ENCODE assay signal across 15 cellular contexts in the genomic region with DNA sequence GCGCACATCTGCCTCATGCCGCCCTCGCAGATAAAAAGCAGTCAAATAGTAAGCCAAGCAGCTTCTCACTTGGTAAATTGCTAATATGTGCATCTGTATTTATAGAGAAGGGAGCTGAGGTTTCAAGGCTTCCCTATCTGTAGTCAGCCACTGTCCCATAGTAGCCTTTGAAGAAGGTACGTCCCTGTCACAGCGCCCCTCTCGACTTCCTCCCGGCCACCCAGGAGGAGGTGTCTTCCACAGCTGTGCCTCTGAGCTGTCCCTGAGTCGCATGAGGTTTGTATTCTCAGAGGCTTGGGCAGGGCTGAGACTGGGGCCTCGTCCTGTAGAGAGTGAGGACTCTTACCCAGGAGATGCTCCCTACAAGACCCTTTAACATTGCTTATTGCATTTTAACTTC.
"Had no signal": no experiment of that assay in that cellular context is flagged by ENCODE, and none has a peak within 500 bp of the region (broad histone marks: within the 10 kb centered on the region; RNA-seq: fewer than 3 reads in every experiment).

No MANE protein-coding gene starts in this region.

- H3K36me3 Mint-ChIP-seq: brain; naive B cell; stimulated activated naive B cell treated with anti-CD40 and anti-IgM and Interleukin-4, amounts not matched to agents 10 μg/mL and 1 μg/mL and 100 μg/mL, for 72 hours had no signal

- DNase-seq: activated naive CD4-positive, alpha-beta T cell treated with anti-CD3 and anti-CD28 coated beads for 36 hours; effector memory CD4-positive, alpha-beta T cell; hippocampal formation; kidney glomerular epithelial cell; midbrain; naive B cell; nucleus accumbens; spleen; stimulated activated CD4-positive, alpha-beta T cell treated with anti-CD3 and anti-CD28 coated beads, Interleukin-1b, Interleukin-23, amount 100 ng/mL, for 48 hours; stimulated activated naive B cell treated with anti-CD40 and anti-IgM and Interleukin-4, amounts not matched to agents 10 μg/mL and 1 μg/mL and 100 μg/mL, for 72 hours had no signal

- H3K27me3 Mint-ChIP-seq: activated T-helper 17 cell treated with anti-CD3 and anti-CD28 coated beads, Interleukin-2, amount 50 U/mL, for 72 hours; brain; stimulated activated naive B cell treated with anti-CD40 and anti-IgM and Interleukin-4, amounts not matched to agents 10 μg/mL and 1 μg/mL and 100 μg/mL, for 72 hours had no signal

- H3K27ac Mint-ChIP-seq: activated naive CD4-positive, alpha-beta T cell treated with anti-CD3 and anti-CD28 coated beads for 36 hours; activated T-helper 17 cell treated with anti-CD3 and anti-CD28 coated beads, Interleukin-2, amount 50 U/mL, for 72 hours; stimulated activated naive B cell treated with anti-CD40 and anti-IgM and Interleukin-4, amounts not matched to agents 10 μg/mL and 1 μg/mL and 100 μg/mL, for 72 hours had no signal

- H3K4me1 ChIP-seq: prostate gland had no signal

- ATAC-seq: activated T-helper 17 cell treated with anti-CD3 and anti-CD28 coated beads, Interleukin-2, amount 50 U/mL, for 72 hours; stimulated activated naive B cell treated with anti-CD40 and anti-IgM and Interleukin-4, amounts not matched to agents 10 μg/mL and 1 μg/mL and 100 μg/mL, for 72 hours had no signal

- H3K4me1 Mint-ChIP-seq: activated T-helper 17 cell treated with anti-CD3 and anti-CD28 coated beads, Interleukin-2, amount 50 U/mL, for 72 hours; naive B cell had no signal

- H3K4me3 ChIP-seq: prostate gland, spleen, thoracic aorta had no signal

- H3K27ac ChIP-seq: epithelial cell of prostate, spleen had no signal

- H3K36me3 ChIP-seq: prostate gland, spleen, thoracic aorta had no signal

- H3K9me3 Mint-ChIP-seq: activated naive CD4-positive, alpha-beta T cell treated with anti-CD3 and anti-CD28 coated beads for 36 hours; activated T-helper 17 cell treated with anti-CD3 and anti-CD28 coated beads, Interleukin-2, amount 50 U/mL, for 72 hours; naive B cell; stimulated activated naive B cell treated with anti-CD40 and anti-IgM and Interleukin-4, amounts not matched to agents 10 μg/mL and 1 μg/mL and 100 μg/mL, for 72 hours had no signal

- H3K9me3 ChIP-seq: prostate gland, spleen, thoracic aorta had no signal

- H3K4me3 Mint-ChIP-seq: activated naive CD4-positive, alpha-beta T cell treated with anti-CD3 and anti-CD28 coated beads for 36 hours; activated T-helper 17 cell treated with anti-CD3 and anti-CD28 coated beads, Interleukin-2, amount 50 U/mL, for 72 hours; brain; naive B cell; stimulated activated naive B cell treated with anti-CD40 and anti-IgM and Interleukin-4, amounts not matched to agents 10 μg/mL and 1 μg/mL and 100 μg/mL, for 72 hours had no signal
